23 cellular contexts compared by ENCODE assay signal in the genomic region with DNA sequence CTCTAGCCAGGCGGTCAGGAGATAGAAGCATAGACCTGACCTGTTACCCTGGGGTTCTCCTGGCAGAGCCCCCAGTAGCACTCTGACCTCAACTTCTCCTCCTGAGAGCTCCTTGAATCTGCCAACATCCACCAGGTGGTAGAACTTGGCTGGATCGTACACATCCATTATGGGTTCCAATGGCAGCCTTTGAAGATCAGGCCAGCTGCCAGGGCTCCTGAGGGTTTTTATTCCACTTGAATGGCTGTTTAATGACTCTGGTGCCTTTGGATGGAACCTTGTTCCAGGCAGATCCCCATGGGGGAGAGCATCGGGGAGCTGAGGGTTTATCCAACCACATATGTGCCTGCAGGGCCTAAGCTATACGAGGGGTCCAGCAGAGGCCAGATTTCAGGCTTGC. TPM values are rescaled to one million over a fixed set of nuclear protein-coding genes. Genes with fewer than 3 reads are reported as not detected.
"Had no signal": no experiment of that assay in that cellular context is flagged by ENCODE, and none has a peak within 500 bp of the region (broad histone marks: within the 10 kb centered on the region; RNA-seq: fewer than 3 reads in every experiment).

No MANE protein-coding gene starts in this region.

- DNase-seq: activated CD4-positive, alpha-beta T cell treated with anti-CD3 and anti-CD28 coated beads for 4 hours; activated CD8-positive, alpha-beta memory T cell treated with anti-CD3 and anti-CD28 coated beads, Interleukin-2, amount 50 U/mL, for 48 hours; activated CD8-positive, alpha-beta T cell treated with anti-CD3 and anti-CD28 coated beads, Interleukin-2, amount 10 ng/mL, durations not matched to agents 7 days and 5 days; activated naive CD8-positive, alpha-beta T cell treated with anti-CD3 and anti-CD28 coated beads, Interleukin-2, amount 10 ng/mL, durations not matched to agents 7 days and 5 days; brain microvascular endothelial cell; cortex of kidney; effector CD4-positive, alpha-beta T cell; esophagus squamous epithelium; hippocampal formation; left lung; mucosa of descending colon; naive thymus-derived CD4-positive, alpha-beta T cell; ovary; sigmoid colon; spleen; testis; upper lobe of right lung had no signal

- H3K4me1 Mint-ChIP-seq: activated naive CD8-positive, alpha-beta T cell treated with anti-CD3 and anti-CD28 coated beads, Interleukin-2, amount 10 ng/mL, durations not matched to agents 7 days and 5 days; memory B cell; naive thymus-derived CD4-positive, alpha-beta T cell; WTC11 had no signal

- H3K36me3 Mint-ChIP-seq: activated naive CD8-positive, alpha-beta T cell treated with anti-CD3 and anti-CD28 coated beads, Interleukin-2, amount 10 ng/mL, durations not matched to agents 7 days and 5 days had no signal

- H3K27ac Mint-ChIP-seq: activated CD8-positive, alpha-beta T cell treated with anti-CD3 and anti-CD28 coated beads, Interleukin-2, amount 10 ng/mL, durations not matched to agents 7 days and 5 days; activated naive CD8-positive, alpha-beta T cell treated with anti-CD3 and anti-CD28 coated beads, Interleukin-2, amount 10 ng/mL, durations not matched to agents 7 days and 5 days; memory B cell; naive thymus-derived CD4-positive, alpha-beta T cell; stimulated activated naive CD8-positive, alpha-beta T cell treated with anti-CD3 and anti-CD28 coated beads, Interleukin-15, Interleukin-2, amounts not matched to agents 100 ng/mL and 50 ng/mL, for 24 hours; WTC11 had no signal

- H3K4me3 Mint-ChIP-seq: activated CD8-positive, alpha-beta T cell treated with anti-CD3 and anti-CD28 coated beads, Interleukin-2, amount 10 ng/mL, durations not matched to agents 7 days and 5 days; activated naive CD8-positive, alpha-beta T cell treated with anti-CD3 and anti-CD28 coated beads, Interleukin-2, amount 10 ng/mL, durations not matched to agents 7 days and 5 days; memory B cell; naive thymus-derived CD4-positive, alpha-beta T cell; stimulated activated naive CD8-positive, alpha-beta T cell treated with anti-CD3 and anti-CD28 coated beads, Interleukin-15, Interleukin-2, amounts not matched to agents 100 ng/mL and 50 ng/mL, for 24 hours; WTC11 had no signal

- ATAC-seq: activated CD8-positive, alpha-beta T cell treated with anti-CD3 and anti-CD28 coated beads, Interleukin-2, amount 10 ng/mL, durations not matched to agents 7 days and 5 days; left lung; mucosa of descending colon; naive thymus-derived CD4-positive, alpha-beta T cell; upper lobe of right lung; WTC11 had no signal

- H3K27me3 Mint-ChIP-seq: activated naive CD8-positive, alpha-beta T cell treated with anti-CD3 and anti-CD28 coated beads, Interleukin-2, amount 10 ng/mL, durations not matched to agents 7 days and 5 days; memory B cell; stimulated activated naive CD8-positive, alpha-beta T cell treated with anti-CD3 and anti-CD28 coated beads, Interleukin-15, Interleukin-2, amounts not matched to agents 100 ng/mL and 50 ng/mL, for 24 hours had no signal

RNA-seq across cellular contexts. Expression of a gene that starts 47.1 kb away (rescaled TPM):
- total RNA-seq: activated CD8-positive, alpha-beta T cell treated with anti-CD3 and anti-CD28 coated beads, Interleukin-2, amount 10 ng/mL, durations not matched to agents 7 days and 5 days; activated naive CD8-positive, alpha-beta T cell treated with anti-CD3 and anti-CD28 coated beads, Interleukin-2, amount 10 ng/mL, durations not matched to agents 7 days and 5 days; endothelial cell of umbilical vein; esophagus squamous epithelium; fibroblast of villous mesenchyme; glomerular endothelial cell; mucosa of descending colon; naive thymus-derived CD4-positive, alpha-beta T cell; ovary; sigmoid colon; spleen; testis had no signal
